Comparison of ENCODE assay signal across 12 cellular contexts in genomic region chr5:35924122-35924949, GRCh38. TPM values are rescaled to one million over a fixed set of nuclear protein-coding genes. Genes with fewer than 3 reads are reported as not detected.
DNase-seq lines count a peak whose midpoint lies in the region; ATAC-seq and TF ChIP-seq lines count a peak whose summit lies in the region.
"Had no signal": no experiment of that assay in that cellular context is flagged by ENCODE, and none has a peak within 500 bp of the region (broad histone marks: within the 10 kb centered on the region; RNA-seq: fewer than 3 reads in every experiment).

No MANE protein-coding gene starts in this region.

- dilution Hi-C loops in IMR-90 (cut with HindIII; ENCODE audit: low sequenced_read_pairs, unreplicated experiment), result no loop called here

- peak overlapping the region; percentile 77 for H2BK15ac ChIP-seq in IMR-90 (ENCODE audit: low read depth, low read length)

- peak overlapping the region; percentile 44 for H3K23ac ChIP-seq in IMR-90 (ENCODE audit: low read depth, low read length)

- no peak for TF ChIP-seq POLR2A in IMR-90 (IDR thresholded peaks at IDR 0.05; ENCODE audit: low read depth, low read length)

- no peaks in the 10 kb centered on the region for H3K79me1 ChIP-seq in IMR-90 (ENCODE audit: low read depth in 1 of 2, low read length in 2 of 2)

- BruUV-seq in IMR-90 (replicated peaks; lab: Mats Ljungman, UMichigan), result no TSS peak

- H3K4ac ChIP-seq in IMR-90 (ENCODE audit: low read depth, low read length), result peak overlapping the region; percentile 58

- peak overlapping the region; percentile 52 to 86 (median 82) for H3K4me3 Mint-ChIP-seq in CD4-positive, alpha-beta memory T cell
- peak overlapping the region; percentile 70 to 87 (median 80) for H3K4me3 Mint-ChIP-seq in naive thymus-derived CD4-positive, alpha-beta T cell
- H3K4me3 Mint-ChIP-seq: activated B cell treated with CpG ODN at 0.5 μM for 24 hours had no signal

- H3K4me1 Mint-ChIP-seq in CD4-positive, alpha-beta memory T cell, result peaks cover 27 to 40% (median 35%) of the 10 kb centered on the region in 4 donors
- peaks cover 23 to 53% (median 43%) of the 10 kb centered on the region in 7 donors for H3K4me1 Mint-ChIP-seq in naive thymus-derived CD4-positive, alpha-beta T cell

- peak overlapping the region; percentile 93 for H2AFZ ChIP-seq in IMR-90 (replicated peaks; ENCODE audit: low read length, poor library complexity)

- DNase-seq in CD4-positive, alpha-beta memory T cell, result peak in 1 of 5 donors; percentile 44
- peak; percentile 85 for DNase-seq in IMR-90
- peak; percentile 27 for DNase-seq in amniotic stem cell (lab: John Stamatoyannopoulos, UW)
- DNase-seq in naive thymus-derived CD4-positive, alpha-beta T cell, result no peak
- no peak for DNase-seq in DMS 273 treated with DMSO at 0.1 percent for 48 hours (lab: John Stamatoyannopoulos, UW)
- DNase-seq: tibial artery had no signal

- H3K27me3 Mint-ChIP-seq in CD4-positive, alpha-beta memory T cell, result peaks cover 1 to 5% of the 10 kb centered on the region in 2 donors
- H3K27me3 Mint-ChIP-seq in naive thymus-derived CD4-positive, alpha-beta T cell, result peaks cover 0 to 5% (median 0%) of the 10 kb centered on the region in 5 donors

- H4K8ac ChIP-seq in IMR-90 (ENCODE audit: low read depth in 2 of 2, low read length in 2 of 2), result peak overlapping the region; percentile 5 to 69; a peak in 2 of 4 replicates

- no peaks in the 10 kb centered on the region for H3K36me3 ChIP-seq in CD4-positive, alpha-beta memory T cell (ENCODE audit: insufficient read depth, low read length)
- H3K36me3 ChIP-seq in IMR-90 (ENCODE audit: control insufficient read depth, insufficient read depth, low read length), result no peaks in the 10 kb centered on the region
- no peaks in the 10 kb centered on the region for H3K36me3 ChIP-seq in naive thymus-derived CD4-positive, alpha-beta T cell (ENCODE audit: control insufficient read depth in 2 of 3, insufficient read depth in 3 of 3, low read length in 3 of 3)
- H3K36me3 ChIP-seq: tibial artery had no signal

- peak overlapping the region; percentile 74 for H4K91ac ChIP-seq in IMR-90 (ENCODE audit: insufficient read depth, low read depth, low read length)

- peak overlapping the region; percentile 78 for H2BK20ac ChIP-seq in IMR-90 (ENCODE audit: low read depth, low read length)

- no peak overlapping the region for H3K27ac ChIP-seq in CD4-positive, alpha-beta memory T cell (ENCODE audit: low read depth, low read length)
- H3K27ac ChIP-seq in IMR-90 (ENCODE audit: insufficient read depth, low read length), result peak overlapping the region; percentile 46; the same call in 1 of the 2 replicates
- no peak overlapping the region for H3K27ac ChIP-seq in naive thymus-derived CD4-positive, alpha-beta T cell (ENCODE audit: low read depth, low read length)
- H3K27ac ChIP-seq: tibial artery had no signal

- H3K4me1 ChIP-seq in CD4-positive, alpha-beta memory T cell (ENCODE audit: insufficient read depth, low read length), result peaks cover 20% of the 10 kb centered on the region
- H3K4me1 ChIP-seq in IMR-90 (ENCODE audit: control insufficient read depth, insufficient read depth, low read length), result peaks cover 9% of the 10 kb centered on the region
- H3K4me1 ChIP-seq in naive thymus-derived CD4-positive, alpha-beta T cell (ENCODE audit: control insufficient read depth in 2 of 2, insufficient read depth in 2 of 2, low read length in 2 of 2), result peaks cover 10 to 14% of the 10 kb centered on the region in 2 donors
- H3K4me1 ChIP-seq: tibial artery had no signal

- H3K9ac ChIP-seq in IMR-90 (ENCODE audit: low read depth, low read length), result no peak overlapping the region

- POLR2A ChIA-PET in CD4-positive, alpha-beta memory T cell (lab: Charles Lee; ENCODE audit: partially characterized antibody), result interaction anchor here (0.7 to 3.6 kb wide), 22 partner anchors 23 to 306 kb away, joined by 3 to 48 read pairs (median 6); partner anchors contain the start of gene IL7R
- POLR2A ChIA-PET in IMR-90 (lab: Charles Lee; ENCODE audit: unreplicated experiment), result no interaction called here
- POLR2A ChIA-PET in naive thymus-derived CD4-positive, alpha-beta T cell (lab: Charles Lee), result interaction anchor here (0.8 to 4.0 kb wide), 13 partner anchors 42 to 273 kb away, joined by 3 to 16 read pairs (median 4); partner anchors contain the start of gene IL7R

- no peak overlapping the region for H3K56ac ChIP-seq in IMR-90 (ENCODE audit: extremely low read depth, insufficient read depth, low read length)

- H3K14ac ChIP-seq in IMR-90 (replicated peaks; ENCODE audit: low read depth, low read length), result peak overlapping the region; percentile 30; the same call in 1 of the 2 replicates

- peak; percentile 38 for ATAC-seq in IMR-90 (ENCODE audit: low read depth)
- ATAC-seq in naive thymus-derived CD4-positive, alpha-beta T cell, result no peak
- ATAC-seq in GM21786 (IDR thresholded peaks at IDR 0.05; ENCODE audit: unreplicated experiment), result no peak
- no peak for ATAC-seq in GM18498 (IDR thresholded peaks at IDR 0.05; ENCODE audit: unreplicated experiment)
- no peak for ATAC-seq in HG03521 (IDR thresholded peaks at IDR 0.05; ENCODE audit: unreplicated experiment)

- no peaks in the 10 kb centered on the region for H3K9me3 ChIP-seq in CD4-positive, alpha-beta memory T cell (ENCODE audit: control insufficient read depth in 1 of 2, low read length in 2 of 2)
- peaks cover 4% of the 10 kb centered on the region; the same call in 1 of the 2 replicates for H3K9me3 ChIP-seq in IMR-90 (ENCODE audit: control insufficient read depth, insufficient read depth, low read length)
- no peaks in the 10 kb centered on the region for H3K9me3 ChIP-seq in naive thymus-derived CD4-positive, alpha-beta T cell (ENCODE audit: control insufficient read depth in 2 of 3, low read length in 3 of 3)
- H3K9me3 ChIP-seq: tibial artery had no signal

- no peaks in the 10 kb centered on the region for H3K36me3 Mint-ChIP-seq in CD4-positive, alpha-beta memory T cell
- peaks cover 0 to 8% (median 4%) of the 10 kb centered on the region in 5 donors for H3K36me3 Mint-ChIP-seq in naive thymus-derived CD4-positive, alpha-beta T cell

- no peak for TF ChIP-seq RAD21 in IMR-90 (IDR thresholded peaks at IDR 0.05; ENCODE audit: low read length)

- H3K18ac ChIP-seq in IMR-90 (ENCODE audit: low read depth, low read length), result peak overlapping the region; percentile 55

- H3K9me1 ChIP-seq in IMR-90 (ENCODE audit: insufficient read depth, low read length), result peaks cover 6% of the 10 kb centered on the region

- no peaks in the 10 kb centered on the region for H3K27me3 ChIP-seq in CD4-positive, alpha-beta memory T cell (ENCODE audit: insufficient read depth, low read length)
- H3K27me3 ChIP-seq in IMR-90 (ENCODE audit: control insufficient read depth, insufficient read depth, low read length), result no peaks in the 10 kb centered on the region
- H3K27me3 ChIP-seq in naive thymus-derived CD4-positive, alpha-beta T cell (ENCODE audit: control insufficient read depth in 2 of 2, insufficient read depth in 2 of 2, low read length in 2 of 2), result no peaks in the 10 kb centered on the region

- in situ Hi-C loops in IMR-90 (cut with MboI; ENCODE audit: low sequenced_read_pairs), result loop anchor here (5.0 to 10.0 kb wide), 4 partner anchors 147 to 832 kb away; partner anchors contain the start of gene SPEF2

- H2AK5ac ChIP-seq in IMR-90 (ENCODE audit: low read depth, low read length), result peak overlapping the region; percentile 9; the same call in 1 of the 2 replicates

- intact Hi-C loops in CD4-positive, alpha-beta memory T cell (cut with micrococcal nuclease), result loop anchor here (2.0 kb wide), 4 partner anchors 40 to 266 kb away; no protein-coding TSS in a partner anchor
- intact Hi-C loops in IMR-90 (cut with micrococcal nuclease), result loop anchor here (10.0 kb wide), 1 partner anchor 1450 kb away; no protein-coding TSS in a partner anchor
- intact Hi-C loops in naive thymus-derived CD4-positive, alpha-beta T cell (cut with micrococcal nuclease), result loop anchor here (1.0 to 2.0 kb wide), 7 partner anchors 22 to 253 kb away; partner anchors contain the start of gene IL7R (in 1 of the 2)

- H4K20me1 ChIP-seq in IMR-90 (ENCODE audit: insufficient read depth, low read length), result no peaks in the 10 kb centered on the region

- 43% methylated on average over 3 of the region's 10 CpGs; no CpG with 5 or more reads in 1 of the 2 experiments for WGBS in IMR-90 (ENCODE audit: extremely low coverage in 2 of 2, insufficient read length in 1 of 2), 2 experiments

- peak overlapping the region; percentile 47 to 88 (median 82) for H3K27ac Mint-ChIP-seq in CD4-positive, alpha-beta memory T cell
- H3K27ac Mint-ChIP-seq in naive thymus-derived CD4-positive, alpha-beta T cell, result peak overlapping the region; percentile 57 to 89 (median 79)
- H3K27ac Mint-ChIP-seq: activated B cell treated with CpG ODN at 0.5 μM for 24 hours had no signal

- H3K4me2 ChIP-seq in IMR-90 (ENCODE audit: low read depth, low read length), result peak overlapping the region; percentile 70

- 0 out of 2 replicates have a peak overlapping the region, but pooled peaks have one; percentile 21 for H4K5ac ChIP-seq in IMR-90 (ENCODE audit: low read depth, low read length)

- H2BK5ac ChIP-seq in IMR-90 (ENCODE audit: low read depth, low read length, poor library complexity, severe bottlenecking), result peak overlapping the region; percentile 77

- peak overlapping the region; percentile 80 for H2AK9ac ChIP-seq in IMR-90 (replicated peaks; ENCODE audit: low read depth, low read length, poor library complexity)

- H3K9me3 Mint-ChIP-seq in CD4-positive, alpha-beta memory T cell, result peaks cover 0 to 4% (median 3%) of the 10 kb centered on the region in 8 donors
- H3K9me3 Mint-ChIP-seq in naive thymus-derived CD4-positive, alpha-beta T cell, result peaks cover 0 to 10% (median 3%) of the 10 kb centered on the region in 11 donors

- H2BK120ac ChIP-seq in IMR-90 (ENCODE audit: low read depth, low read length), result peak overlapping the region; percentile 81

- no peak for TF ChIP-seq CTCF in IMR-90 (conservative IDR thresholded peaks at IDR 0.05; ENCODE audit: low read depth, low read length)

- H3K4me3 ChIP-seq in CD4-positive, alpha-beta memory T cell (ENCODE audit: low read length in 2 of 2), result no peak overlapping the region
- no peak overlapping the region for H3K4me3 ChIP-seq in IMR-90 (ENCODE audit: insufficient read depth, low read depth, low read length)
- H3K4me3 ChIP-seq in naive thymus-derived CD4-positive, alpha-beta T cell (ENCODE audit: low read length), result peak overlapping the region; percentile 12
- H3K4me3 ChIP-seq: tibial artery had no signal

- CTCF ChIA-PET in CD4-positive, alpha-beta memory T cell (lab: Charles Lee; ENCODE audit: partially characterized antibody), result interaction anchor here (0.8 to 12.3 kb wide), 39 partner anchors 10 to 969 kb away, joined by 3 to 544 read pairs (median 5); partner anchors contain the start of gene SPEF2
- CTCF ChIA-PET in IMR-90 (lab: Yijun Ruan, JAX), result interaction anchor here (0.6 to 2.2 kb wide), 16 partner anchors 16 to 787 kb away, joined by 3 to 27 read pairs (median 4); partner anchors contain the start of gene SPEF2
- CTCF ChIA-PET in naive thymus-derived CD4-positive, alpha-beta T cell (lab: Charles Lee), result interaction anchor here (0.6 to 4.9 kb wide), 35 partner anchors 13 to 837 kb away, joined by 3 to 137 read pairs (median 5); partner anchors contain the start of genes IL7R and SPEF2

RNA-seq across cellular contexts. Expression of gene CAPSL, which starts 14.1 kb away (rescaled TPM):
- not detected for total RNA-seq in CD4-positive, alpha-beta memory T cell
- polyA plus RNA-seq in CD4-positive, alpha-beta memory T cell, result not detected
- not detected in 2 replicates for total RNA-seq in IMR-90 (2012; rRNA removed)
- 0.09 TPM in 1 of 2 replicates, not detected in the other for polyA plus RNA-seq in IMR-90 (2012; rRNA removed)
- polyA plus RNA-seq in IMR-90 (2012; cell fraction: cytosol; rRNA removed), result not detected in 2 replicates
- polyA plus RNA-seq in IMR-90 (2012; cell fraction: nucleus; rRNA removed; ENCODE audit: low replicate concordance), result not detected in 2 replicates
- not detected for total RNA-seq in naive thymus-derived CD4-positive, alpha-beta T cell
- not detected for polyA plus RNA-seq in naive thymus-derived CD4-positive, alpha-beta T cell
- total RNA-seq: activated B cell treated with CpG ODN at 0.5 μM for 24 hours, dermis microvascular lymphatic vessel endothelial cell, NCI-H460 had no signal

Comparison
In these comparisons a context has a peak if more than half of its experiments do, and no peak if none do; other contexts are left out.
1. DNase-seq: peak in IMR-90 (single experiment) and amniotic stem cell (single experiment); none in naive thymus-derived CD4-positive, alpha-beta T cell (0 of 9) and DMS 273 treated with DMSO at 0.1 percent for 48 hours (single experiment).